In genomic region chr2:56177420-56178220, GRCh38 we compare ENCODE assay signal across 18 cellular contexts. TPM values are rescaled to one million over a fixed set of nuclear protein-coding genes. Genes with fewer than 3 reads are reported as not detected.
A peak's percentile ranks its signal among the peaks of the same experiment; 100 is the strongest.
DNase-seq lines count a peak whose midpoint lies in the region; ATAC-seq, FAIRE-seq and TF ChIP-seq lines count a peak whose summit lies in the region.
"Had no signal": no experiment of that assay in that cellular context is flagged by ENCODE, and none has a peak within 500 bp of the region (broad histone marks: within the 10 kb centered on the region; RNA-seq: fewer than 3 reads in every experiment).

No MANE protein-coding gene starts in this region.

- H3K36me3 ChIP-seq in OCI-LY3 (replicated peaks; ENCODE audit: low read depth, low read length) (no peaks in the 10 kb centered on the region), ovary (no peaks in the 10 kb centered on the region)
- H3K36me3 ChIP-seq: pancreas had no signal

- H3K9me3 ChIP-seq in OCI-LY3 (ENCODE audit: insufficient read depth, low read length) (no peaks in the 10 kb centered on the region), ovary (no peaks in the 10 kb centered on the region)
- H3K9me3 ChIP-seq: pancreas had no signal

- no peaks in the 10 kb centered on the region for H4K20me1 ChIP-seq in OCI-LY3 (ENCODE audit: insufficient read depth, low read length)

- H3K27ac ChIP-seq in OCI-LY3 (ENCODE audit: low read length) (no peak overlapping the region), ovary (no peak overlapping the region)
- H3K27ac ChIP-seq: pancreas had no signal

- TF ChIP-seq EP300 in ovary (IDR thresholded peaks at IDR 0.05): no peak

- TF ChIP-seq POLR2A in ovary (IDR thresholded peaks at IDR 0.05) (no peak), H54 (IDR thresholded peaks at IDR 0.05; ENCODE audit: low read depth, low read length) (no peak)

- H3K4me3 ChIP-seq in OCI-LY3 (ENCODE audit: low read length) (no peak overlapping the region), ovary (no peak overlapping the region)
- H3K4me3 ChIP-seq: pancreas had no signal

- 32 to 46% (median 44%) methylated on average over 4 of the region's 4 CpGs for WGBS in ovary, 3 donors

- peak; percentile 85 for ATAC-seq in GM18511 (IDR thresholded peaks at IDR 0.05; ENCODE audit: unreplicated experiment)
- ATAC-seq in HG02885 (IDR thresholded peaks at IDR 0.05; ENCODE audit: poor library complexity, unreplicated experiment): peak; percentile 88
- ATAC-seq: esophagus mucosa, pancreas had no signal

- peak overlapping the region; percentile 44 for H3K4me2 ChIP-seq in OCI-LY3 (ENCODE audit: low read length)

- H3K79me2 ChIP-seq in OCI-LY3 (ENCODE audit: low read length): no peaks in the 10 kb centered on the region

- H3K9ac ChIP-seq in OCI-LY3 (ENCODE audit: low read length): no peak overlapping the region

- TF ChIP-seq CTCF in GM20000 (IDR thresholded peaks at IDR 0.05; ENCODE audit: extremely low read depth, missing control alignments) (no peak), OCI-LY3 (IDR thresholded peaks at IDR 0.05; ENCODE audit: low read depth, low read length) (no peak), ovary (IDR thresholded peaks at IDR 0.05) (no peak)

- H3K27me3 ChIP-seq in OCI-LY3 (ENCODE audit: low read depth, low read length) (no peaks in the 10 kb centered on the region), ovary (no peaks in the 10 kb centered on the region)
- H3K27me3 ChIP-seq: pancreas had no signal

- 0 out of 2 replicates have a peak overlapping the region, but pooled peaks have one; percentile 7 for H2AFZ ChIP-seq in OCI-LY3 (ENCODE audit: low read depth, low read length)

- no peak for FAIRE-seq in H54 (lab: Jason Lieb, UNC)
- FAIRE-seq: pancreas had no signal

- intact Hi-C loops in ovary (cut with DNase I): no loop called here

- DNase-seq in GM20000 (ENCODE audit: low spot score) (peak; percentile 51), UCSD-AML1 (lab: John Stamatoyannopoulos, UW; ENCODE audit: unreplicated experiment) (no peak), nucleus accumbens (lab: John Stamatoyannopoulos, UW) (no peak), ovary (no peak), H54 (ENCODE audit: insufficient read length, low spot score) (no peak)
- DNase-seq: activated CD4-positive, alpha-beta memory T cell treated with anti-CD3 and anti-CD28 coated beads, Interleukin-2, amount 10 ng/mL, durations not matched to agents 7 days and 5 days; COR-L47; dermis blood vessel endothelial cell; GF-D8; kidney glomerular epithelial cell; NCI-H2171; pancreas had no signal

- H3K4me1 ChIP-seq in OCI-LY3 (ENCODE audit: low read length) (peaks cover 17% of the 10 kb centered on the region), ovary (ENCODE audit: insufficient read depth) (no peaks in the 10 kb centered on the region)
- H3K4me1 ChIP-seq: pancreas had no signal

RNA-seq across cellular contexts. Expression of gene CCDC85A, which starts 6.2 kb away (rescaled TPM):
- total RNA-seq in ovary: 1 to 10 TPM in 4 of 7 donors, under 1 TPM in 3; 0.18 to 6.8 (median 1.3) TPM
- polyA plus RNA-seq in ovary: under 1 TPM; 0.17 to 0.65 TPM
- total RNA-seq: activated CD4-positive, alpha-beta memory T cell treated with anti-CD3 and anti-CD28 coated beads, Interleukin-2, amount 10 ng/mL, durations not matched to agents 7 days and 5 days; activated T-helper 2 cell treated with anti-CD3 and anti-CD28 coated beads, Interferon-gamma antibody, Interleukin-2, Interleukin-4, amounts not matched to agents 10 μg/mL and 5 μg/mL and 100 μg/mL, durations not matched to agents 14 hours and 24 hours and 36 hours; SK-MEL-5 had no signal
